In genomic region chr10:29698766-29699490, GRCh38 we compare ENCODE assay signal across 19 cellular contexts.
"Had no signal": no experiment of that assay in that cellular context is flagged by ENCODE, and none has a peak within 500 bp of the region (broad histone marks: within the 10 kb centered on the region; RNA-seq: fewer than 3 reads in every experiment).

No MANE protein-coding gene starts in this region.

- ATAC-seq: activated CD8-positive, alpha-beta T cell treated with anti-CD3 and anti-CD28 coated beads, Interleukin-2, amount 10 ng/mL, durations not matched to agents 7 days and 5 days; activated naive CD4-positive, alpha-beta T cell treated with anti-CD3 and anti-CD28 coated beads, Interleukin-2, amount 50 U/mL, for 72 hours; body of pancreas; left lung; mucosa of descending colon; natural killer cell; SK-N-SH treated with all-trans-retinoic acid at 6 μM for 48 hours; stimulated activated naive B cell treated with anti-CD40 and anti-IgM and Interleukin-4, amounts not matched to agents 10 μg/mL and 1 μg/mL and 100 μg/mL, for 72 hours had no signal

- H3K27ac ChIP-seq: body of pancreas, hepatocyte, left lung had no signal

- H3K9me3 Mint-ChIP-seq: activated CD4-positive, alpha-beta T cell treated with anti-CD3 and anti-CD28 coated beads, Interleukin-2, amount 10 ng/mL, durations not matched to agents 24 days and 14 days; activated naive CD4-positive, alpha-beta T cell treated with anti-CD3 and anti-CD28 coated beads, Interleukin-2, amount 50 U/mL, for 72 hours; natural killer cell; stimulated activated naive B cell treated with anti-CD40 and anti-IgM and Interleukin-4, amounts not matched to agents 10 μg/mL and 1 μg/mL and 100 μg/mL, for 72 hours had no signal

- H3K4me3 Mint-ChIP-seq: activated CD4-positive, alpha-beta T cell treated with anti-CD3 and anti-CD28 coated beads, Interleukin-2, amount 10 ng/mL, durations not matched to agents 24 days and 14 days; activated CD8-positive, alpha-beta T cell treated with anti-CD3 and anti-CD28 coated beads, Interleukin-2, amount 10 ng/mL, durations not matched to agents 7 days and 5 days; natural killer cell; stimulated activated naive B cell treated with anti-CD40 and anti-IgM and Interleukin-4, amounts not matched to agents 10 μg/mL and 1 μg/mL and 100 μg/mL, for 72 hours had no signal

- H3K27me3 Mint-ChIP-seq: activated CD4-positive, alpha-beta T cell treated with anti-CD3 and anti-CD28 coated beads, Interleukin-2, amount 10 ng/mL, durations not matched to agents 24 days and 14 days; stimulated activated naive B cell treated with anti-CD40 and anti-IgM and Interleukin-4, amounts not matched to agents 10 μg/mL and 1 μg/mL and 100 μg/mL, for 72 hours had no signal

- H3K27ac Mint-ChIP-seq: activated CD4-positive, alpha-beta T cell treated with anti-CD3 and anti-CD28 coated beads, Interleukin-2, amount 10 ng/mL, durations not matched to agents 24 days and 14 days; activated CD8-positive, alpha-beta T cell treated with anti-CD3 and anti-CD28 coated beads, Interleukin-2, amount 10 ng/mL, durations not matched to agents 7 days and 5 days; activated naive CD4-positive, alpha-beta T cell treated with anti-CD3 and anti-CD28 coated beads, Interleukin-2, amount 50 U/mL, for 72 hours; natural killer cell; stimulated activated naive B cell treated with anti-CD40 and anti-IgM and Interleukin-4, amounts not matched to agents 10 μg/mL and 1 μg/mL and 100 μg/mL, for 72 hours had no signal

- H3K27me3 ChIP-seq: body of pancreas, hepatocyte, left lung, transverse colon had no signal

- H3K36me3 ChIP-seq: left lung, transverse colon had no signal

- H3K4me3 ChIP-seq: body of pancreas, hepatocyte, left lung, mucosa of descending colon, transverse colon had no signal

- H3K9me3 ChIP-seq: body of pancreas, left lung, mucosa of descending colon, transverse colon had no signal

- H3K36me3 Mint-ChIP-seq: activated naive CD4-positive, alpha-beta T cell treated with anti-CD3 and anti-CD28 coated beads, Interleukin-2, amount 50 U/mL, for 72 hours; natural killer cell; stimulated activated naive B cell treated with anti-CD40 and anti-IgM and Interleukin-4, amounts not matched to agents 10 μg/mL and 1 μg/mL and 100 μg/mL, for 72 hours had no signal

- DNase-seq: activated CD4-positive, alpha-beta T cell treated with anti-CD3 and anti-CD28 coated beads, Interleukin-2, amount 10 ng/mL, durations not matched to agents 24 days and 14 days; activated CD8-positive, alpha-beta memory T cell treated with anti-CD3 and anti-CD28 coated beads, Interleukin-2, amount 50 U/mL, for 4 hours; activated CD8-positive, alpha-beta T cell treated with anti-CD3 and anti-CD28 coated beads, Interleukin-2, amount 10 ng/mL, durations not matched to agents 7 days and 5 days; activated gamma-delta T cell; activated T-cell treated with anti-CD3 and anti-CD28 coated beads, Interleukin-2, amount 50 U/mL, for 48 hours; body of pancreas; caudate nucleus; left lung; mammary epithelial cell; mucosa of descending colon; natural killer cell; occipital lobe; stimulated activated CD4-positive, alpha-beta T cell treated with anti-CD3 and anti-CD28 coated beads, Interleukin-4, amount 100 ng/mL, for 1 hour; stimulated activated naive B cell treated with anti-CD40 and anti-IgM and Interleukin-4, amounts not matched to agents 10 μg/mL and 1 μg/mL and 100 μg/mL, for 72 hours; T-helper 1 cell; transverse colon had no signal

- H3K4me1 ChIP-seq: body of pancreas had no signal
